11 cellular contexts compared by ENCODE assay signal in the genomic region with DNA sequence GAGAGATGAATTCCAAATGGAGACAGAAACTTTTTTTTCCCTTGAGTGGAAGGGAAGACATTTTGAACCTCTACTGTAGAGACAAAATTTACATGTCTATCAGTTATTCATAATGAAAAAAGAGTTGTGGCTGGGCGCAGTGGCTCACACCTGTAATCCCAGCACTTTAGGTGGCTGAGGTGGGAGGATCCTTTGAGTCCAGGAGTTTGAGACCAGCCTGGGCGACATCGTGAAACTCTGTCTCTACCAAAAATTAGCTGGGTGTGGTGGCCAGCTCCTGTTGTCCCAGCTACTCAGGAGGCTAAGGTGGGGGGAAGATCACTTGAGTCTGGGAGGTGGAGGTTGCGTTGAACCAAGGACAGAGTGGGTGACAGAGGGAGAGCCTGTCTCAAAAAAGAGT. TPM values are rescaled to one million over a fixed set of nuclear protein-coding genes. Genes with fewer than 3 reads are reported as not detected.
DNase-seq lines count a peak whose midpoint lies in the region; ATAC-seq, FAIRE-seq and TF ChIP-seq lines count a peak whose summit lies in the region.
"Had no signal": no experiment of that assay in that cellular context is flagged by ENCODE, and none has a peak within 500 bp of the region (broad histone marks: within the 10 kb centered on the region; RNA-seq: fewer than 3 reads in every experiment).

No MANE protein-coding gene starts in this region.

- H3K27me3 ChIP-seq in BLaER1 treated with 17β-estradiol and CSF1 and Interleukin-3, amounts not matched to agents 10 nM and 100 nM = no peaks in the 10 kb centered on the region
- H3K27me3 ChIP-seq in CD8-positive, alpha-beta T cell (ENCODE audit: insufficient read depth, low read length) = no peaks in the 10 kb centered on the region
- H3K27me3 ChIP-seq in SU-DHL-6 (ENCODE audit: low read length) (no peaks in the 10 kb centered on the region), H1 (replicated peaks in 1 of 4; ENCODE audit: control insufficient read depth in 3 of 4, extremely low read depth in 1 of 4, insufficient read depth in 3 of 4, low read length in 3 of 4) (no peaks in the 10 kb centered on the region)
- H3K27me3 ChIP-seq: SJCRH30 had no signal

- no peak overlapping the region for H3K4ac ChIP-seq in H1 (replicated peaks; ENCODE audit: insufficient read length, low read depth, low read length)

- CTCF ChIA-PET in CD8-positive, alpha-beta T cell (lab: Charles Lee) = interaction anchor here (0.9 kb wide), 1 partner anchor 52 kb away, joined by 3 read pairs; no protein-coding TSS in a partner anchor
- CTCF ChIA-PET in H1 (lab: Charles Lee; ENCODE audit: partially characterized antibody) = interaction anchor here (1.5 to 2.1 kb wide), 2 partner anchors 18 to 45 kb away, joined by 4 to 11 read pairs; no protein-coding TSS in a partner anchor

- H3K27ac ChIP-seq in BLaER1 treated with 17β-estradiol and CSF1 and Interleukin-3, amounts not matched to agents 10 nM and 100 nM = no peak overlapping the region
- no peak overlapping the region for H3K27ac ChIP-seq in CD8-positive, alpha-beta T cell (ENCODE audit: low read depth, low read length)
- H3K27ac ChIP-seq in SU-DHL-6 (ENCODE audit: low read depth, low read length) (no peak overlapping the region), H1 (ENCODE audit: low read depth, low read length) (no peak overlapping the region)
- H3K27ac ChIP-seq: SJCRH30 had no signal

- intact Hi-C loops in CD8-positive, alpha-beta T cell (cut with DNase I, micrococcal nuclease) = loop anchor here (5.0 to 10.0 kb wide), 2 partner anchors 786 to 789 kb away; a partner anchor contains a TSS

- H3K4me3 Mint-ChIP-seq in CD8-positive, alpha-beta T cell = peak overlapping the region; percentile 45

- H3K4me1 Mint-ChIP-seq in CD8-positive, alpha-beta T cell (ENCODE audit: low read depth) = peaks cover 44% of the 10 kb centered on the region

- H2AFZ ChIP-seq in SU-DHL-6 (ENCODE audit: low read depth, low read length, severe bottlenecking) (no peak overlapping the region), H1 (ENCODE audit: low read length) (no peak overlapping the region)

- H3K9me2 ChIP-seq in SU-DHL-6 (replicated peaks; ENCODE audit: insufficient read depth, low read length) = no peaks in the 10 kb centered on the region

- no peak overlapping the region for H3K14ac ChIP-seq in H1 (ENCODE audit: insufficient read length)

- TF ChIP-seq POLR2A in H1 (IDR thresholded peaks at IDR 0.05; ENCODE audit: control extremely low read depth in 1 of 2, low read depth in 2 of 2, low read length in 2 of 2) = no peak

- H2BK20ac ChIP-seq in H1 (ENCODE audit: low read length) = no peak overlapping the region

- H3K27ac Mint-ChIP-seq in CD8-positive, alpha-beta T cell = peak overlapping the region; percentile 81

- DNase-seq in CD8-positive, alpha-beta T cell = no peak
- DNase-seq in H1 (ENCODE audit: low read depth in 1 of 2, low spot score in 2 of 2) (no peak), NCI-H82 treated with DMSO at 0.1 percent for 48 hours (lab: John Stamatoyannopoulos, UW; ENCODE audit: unreplicated experiment) (no peak), urothelium cell line (ENCODE audit: low spot score) (no peak), superior temporal gyrus (ENCODE audit: extremely low spot score) (no peak)
- DNase-seq: erythroblast, head of caudate nucleus, NCI-H2171, SJCRH30 had no signal

- H4K8ac ChIP-seq in H1 (ENCODE audit: extremely low read depth, insufficient read depth, low read length) = no peak overlapping the region

- FAIRE-seq in H1 (lab: Jason Lieb, UNC) (no peak), urothelium cell line (lab: Jason Lieb, UNC) (no peak)

- H3K27me3 Mint-ChIP-seq in CD8-positive, alpha-beta T cell (ENCODE audit: low read depth) = no peaks in the 10 kb centered on the region

- no peak overlapping the region for H4K91ac ChIP-seq in H1 (replicated peaks; ENCODE audit: insufficient read length, low read length)

- peaks cover 16 to 40% (median 33%) of the 10 kb centered on the region in 11 experiments; a peak in 19 of 22 replicates for H3K36me3 ChIP-seq in BLaER1 treated with 17β-estradiol and CSF1 and Interleukin-3, amounts not matched to agents 10 nM and 100 nM
- H3K36me3 ChIP-seq in CD8-positive, alpha-beta T cell (ENCODE audit: insufficient read depth, low read length) = no peaks in the 10 kb centered on the region
- H3K36me3 ChIP-seq in SU-DHL-6 (ENCODE audit: low read length) = peaks cover 22% of the 10 kb centered on the region
- no peaks in the 10 kb centered on the region; a peak in 1 of 8 replicates for H3K36me3 ChIP-seq in H1 (ENCODE audit: control insufficient read depth in 2 of 4, insufficient read depth in 4 of 4, low read length in 3 of 4)

- WGBS in H1 (ENCODE audit: extremely low coverage in 1 of 2, insufficient coverage in 1 of 2, insufficient read length in 1 of 2, insufficient replicate concordance in 2 of 2, low coverage in 1 of 2, low lambda C conversion rate in 2 of 2, missing lambda C conversion rate in 1 of 2), 2 experiments = 77% methylated on average over 4 of the region's 4 CpGs; no CpG with 5 or more reads in 1 of the 2 experiments

- H2BK5ac ChIP-seq in H1 (ENCODE audit: low read depth, low read length) = no peak overlapping the region

- H3K79me1 ChIP-seq in H1 (ENCODE audit: low read depth, low read length) = no peaks in the 10 kb centered on the region; the same call in 1 of the 2 replicates

- POLR2A ChIA-PET in CD8-positive, alpha-beta T cell (lab: Charles Lee) = interaction anchor here (1.0 kb wide), 1 partner anchor 98 kb away, joined by 3 read pairs; no protein-coding TSS in a partner anchor
- POLR2A ChIA-PET in H1 (lab: Charles Lee; ENCODE audit: partially characterized antibody) = interaction anchor here (0.9 to 1.5 kb wide), 2 partner anchors 19 to 186 kb away, joined by 3 read pairs; no protein-coding TSS in a partner anchor

- no peak for TF ChIP-seq RAD21 in H1 (IDR thresholded peaks at IDR 0.05 in 1 of 2, conservative IDR thresholded peaks at IDR 0.05 in 1 of 2; ENCODE audit: low read depth in 2 of 2, low read length in 2 of 2)

- H3K9me3 Mint-ChIP-seq in CD8-positive, alpha-beta T cell = no peaks in the 10 kb centered on the region

- peak overlapping the region in 7 of 11 experiments; percentile 11 to 91 (median 22); a peak in 8 of 22 replicates for H3K4me2 ChIP-seq in BLaER1 treated with 17β-estradiol and CSF1 and Interleukin-3, amounts not matched to agents 10 nM and 100 nM
- H3K4me2 ChIP-seq in SU-DHL-6 (ENCODE audit: low read depth, low read length, poor library complexity, severe bottlenecking) = peak overlapping the region; percentile 88
- H3K4me2 ChIP-seq in H1 (ENCODE audit: insufficient read depth in 1 of 2, low read depth in 2 of 2, low read length in 2 of 2) = peak overlapping the region; percentile 14 to 25; a peak in 2 of 4 replicates

- no peak overlapping the region for H3K56ac ChIP-seq in H1 (replicated peaks; ENCODE audit: insufficient read length, low read depth, low read length)

- peaks cover 15 to 45% (median 32%) of the 10 kb centered on the region in 10 experiments for H3K4me1 ChIP-seq in BLaER1 treated with 17β-estradiol and CSF1 and Interleukin-3, amounts not matched to agents 10 nM and 100 nM
- peaks cover 29% of the 10 kb centered on the region for H3K4me1 ChIP-seq in CD8-positive, alpha-beta T cell (ENCODE audit: insufficient read depth, low read length)
- H3K4me1 ChIP-seq in H1 (replicated peaks in 1 of 4; ENCODE audit: control insufficient read depth in 3 of 4, insufficient read depth in 4 of 4, low read length in 3 of 4) = peaks cover 0 to 11% (median 5%) of the 10 kb centered on the region in 4 experiments; a peak in 5 of 7 replicates

- peaks cover 25 to 81% (median 67%) of the 10 kb centered on the region in 11 experiments; a peak in 20 of 22 replicates for H4K20me1 ChIP-seq in BLaER1 treated with 17β-estradiol and CSF1 and Interleukin-3, amounts not matched to agents 10 nM and 100 nM
- H4K20me1 ChIP-seq in SU-DHL-6 (ENCODE audit: low read depth, low read length) (peaks cover 28% of the 10 kb centered on the region), H1 (replicated peaks in 1 of 2; ENCODE audit: control insufficient read depth in 1 of 2, insufficient read depth in 2 of 2, low read length in 2 of 2) (peaks cover 0 to 1% of the 10 kb centered on the region in 2 experiments)

- H3F3A ChIP-seq in SU-DHL-6 (ENCODE audit: insufficient read depth) = peaks cover 7% of the 10 kb centered on the region; the same call in 1 of the 2 replicates

- no peak overlapping the region for H3K9ac ChIP-seq in BLaER1 treated with 17β-estradiol and CSF1 and Interleukin-3, amounts not matched to agents 10 nM and 100 nM
- H3K9ac ChIP-seq in SU-DHL-6 (ENCODE audit: low read length) (no peak overlapping the region), H1 (replicated peaks in 1 of 4; ENCODE audit: extremely low read depth in 1 of 4, low read depth in 3 of 4, low read length in 3 of 4) (no peak overlapping the region)

- H2BK12ac ChIP-seq in H1 (ENCODE audit: low read depth, low read length) = no peak overlapping the region

- H3K23ac ChIP-seq in H1 (ENCODE audit: insufficient read length) = no peak overlapping the region

- H2BK15ac ChIP-seq in H1 (ENCODE audit: low read length) = no peak overlapping the region

- no peaks in the 10 kb centered on the region for H3K23me2 ChIP-seq in H1 (ENCODE audit: low read depth, low read length)

- no peak for TF ChIP-seq CTCF in CD8-positive, alpha-beta T cell (IDR thresholded peaks at IDR 0.05)
- TF ChIP-seq CTCF in SU-DHL-6 (IDR thresholded peaks at IDR 0.05; ENCODE audit: insufficient read depth, low read length, poor library complexity, severe bottlenecking) (no peak), H1 (IDR thresholded peaks at IDR 0.05; ENCODE audit: control extremely low read depth in 1 of 3, insufficient read depth in 1 of 3, low read depth in 1 of 3, low read length in 3 of 3) (no peak)

- H3K79me2 ChIP-seq in SU-DHL-6 (ENCODE audit: insufficient read depth, low read length) (peaks cover 86% of the 10 kb centered on the region), H1 (ENCODE audit: control insufficient read depth in 1 of 2, insufficient read depth in 2 of 2, low read length in 2 of 2) (peaks cover 0 to 82% of the 10 kb centered on the region in 2 experiments; a peak in 3 of 4 replicates)

- H2BK120ac ChIP-seq in H1 (replicated peaks; ENCODE audit: low read depth, low read length) = no peak overlapping the region

- no peak overlapping the region for H2AK5ac ChIP-seq in H1 (ENCODE audit: low read depth, low read length)

- no peak overlapping the region for H3K4me3 ChIP-seq in BLaER1 treated with 17β-estradiol and CSF1 and Interleukin-3, amounts not matched to agents 10 nM and 100 nM
- H3K4me3 ChIP-seq in CD8-positive, alpha-beta T cell (ENCODE audit: low read depth, low read length) = no peak overlapping the region
- H3K4me3 ChIP-seq in SU-DHL-6 (ENCODE audit: insufficient read depth, low read length, poor library complexity, severe bottlenecking) = no peak overlapping the region
- no peak overlapping the region for H3K4me3 ChIP-seq in H1 (ENCODE audit: extremely low read depth in 1 of 4, insufficient read depth in 2 of 4, low read depth in 3 of 4, low read length in 4 of 4)
- H3K4me3 ChIP-seq: SJCRH30 had no signal

- no peak for TF ChIP-seq EP300 in H1 (IDR thresholded peaks at IDR 0.05; ENCODE audit: borderline replicate concordance in 1 of 2, low read depth in 2 of 2, low read length in 2 of 2)

- H4K5ac ChIP-seq in H1 (ENCODE audit: insufficient read length, low read depth, low read length) = no peak overlapping the region

- no peak for ATAC-seq in CD8-positive, alpha-beta T cell

- H3K18ac ChIP-seq in H1 (ENCODE audit: extremely low read depth, low read length) = no peak overlapping the region

- H3K9me3 ChIP-seq in BLaER1 treated with 17β-estradiol and CSF1 and Interleukin-3, amounts not matched to agents 10 nM and 100 nM (replicated peaks in 1 of 11) = no peaks in the 10 kb centered on the region
- no peaks in the 10 kb centered on the region for H3K9me3 ChIP-seq in CD8-positive, alpha-beta T cell (ENCODE audit: low read length)
- H3K9me3 ChIP-seq in SU-DHL-6 (ENCODE audit: insufficient read depth, low read length) (no peaks in the 10 kb centered on the region), H1 (ENCODE audit: insufficient read depth in 2 of 2, low read depth in 1 of 2, low read length in 1 of 2) (no peaks in the 10 kb centered on the region)
- H3K9me3 ChIP-seq: SJCRH30 had no signal

- peaks cover 19% of the 10 kb centered on the region for H3K36me3 Mint-ChIP-seq in CD8-positive, alpha-beta T cell

RNA-seq across cellular contexts. Expression of a gene that starts 4.1 kb away (rescaled TPM):
- 10 to 100 TPM; 23.5 to 24.7 TPM for total RNA-seq in CD8-positive, alpha-beta T cell
- 26.8 and 26.9 TPM in 2 replicates for total RNA-seq in H1 (2021; fragmentation: NEBNext Ultra II Directional; extraction: Animal tissue kit (Norgen Biotek cat#: 25700))
- polyA plus RNA-seq in H1 (2011; rRNA removed) = 7.0 and 12.6 TPM in 2 replicates
- 15.5 TPM for polyA plus RNA-seq in H1 (2011; cell fraction: cytosol; rRNA removed)
- polyA plus RNA-seq in H1 (2011; cell fraction: nucleus; rRNA removed) = 5.0 TPM
- 27.0 to 42.0 TPM (median 28.6 TPM) in 4 replicates for polyA plus RNA-seq in H1 (2012, experiment 1 of 2)
- polyA plus RNA-seq in H1 (2012, experiment 2 of 2) = 5.9 TPM
- 12.8 TPM for polyA plus RNA-seq in H1 (2013, experiment 1 of 2)
- polyA plus RNA-seq in H1 (2013, experiment 2 of 2) = 13.5 TPM
- polyA minus RNA-seq in H1 (2011; rRNA and poly(A)+ RNA removed) = 11.4 and 15.4 TPM in 2 replicates
- 10.7 TPM for polyA minus RNA-seq in H1 (2011; cell fraction: cytosol; rRNA and poly(A)+ RNA removed)
- 26.1 TPM for polyA minus RNA-seq in H1 (2011; cell fraction: nucleus; rRNA and poly(A)+ RNA removed)

RNA-seq across cellular contexts. Expression of a gene that starts 53.4 kb away (rescaled TPM):
- 1 to 10 TPM; 4.9 to 6.9 TPM for total RNA-seq in CD8-positive, alpha-beta T cell
- 58.3 and 65.4 TPM in 2 replicates for total RNA-seq in H1 (2021; fragmentation: NEBNext Ultra II Directional; extraction: Animal tissue kit (Norgen Biotek cat#: 25700))
- polyA plus RNA-seq in H1 (2011; rRNA removed) = 65.9 and 90.2 TPM in 2 replicates
- 82.3 TPM for polyA plus RNA-seq in H1 (2011; cell fraction: cytosol; rRNA removed)
- polyA plus RNA-seq in H1 (2011; cell fraction: nucleus; rRNA removed) = 62.3 TPM
- polyA plus RNA-seq in H1 (2012, experiment 1 of 2) = 68.4 to 91.1 TPM (median 75.7 TPM) in 4 replicates
- 56.3 TPM for polyA plus RNA-seq in H1 (2012, experiment 2 of 2)
- polyA plus RNA-seq in H1 (2013, experiment 1 of 2) = 83.8 TPM
- 94.1 TPM for polyA plus RNA-seq in H1 (2013, experiment 2 of 2)
- 39.4 and 83.0 TPM in 2 replicates for polyA minus RNA-seq in H1 (2011; rRNA and poly(A)+ RNA removed)
- polyA minus RNA-seq in H1 (2011; cell fraction: cytosol; rRNA and poly(A)+ RNA removed) = 27.5 TPM
- 31.4 TPM for polyA minus RNA-seq in H1 (2011; cell fraction: nucleus; rRNA and poly(A)+ RNA removed)

Comparison
In these comparisons a context has a peak if more than half of its experiments do, and no peak if none do; other contexts are left out.
1. H3K4me2 ChIP-seq: peak in every context shown above with its lines; median percentile 88 in SU-DHL-6; 22 in BLaER1 treated with 17β-estradiol and CSF1 and Interleukin-3, amounts not matched to agents 10 nM and 100 nM; 20 in H1.